28 cellular contexts compared by ENCODE assay signal in the genomic region with DNA sequence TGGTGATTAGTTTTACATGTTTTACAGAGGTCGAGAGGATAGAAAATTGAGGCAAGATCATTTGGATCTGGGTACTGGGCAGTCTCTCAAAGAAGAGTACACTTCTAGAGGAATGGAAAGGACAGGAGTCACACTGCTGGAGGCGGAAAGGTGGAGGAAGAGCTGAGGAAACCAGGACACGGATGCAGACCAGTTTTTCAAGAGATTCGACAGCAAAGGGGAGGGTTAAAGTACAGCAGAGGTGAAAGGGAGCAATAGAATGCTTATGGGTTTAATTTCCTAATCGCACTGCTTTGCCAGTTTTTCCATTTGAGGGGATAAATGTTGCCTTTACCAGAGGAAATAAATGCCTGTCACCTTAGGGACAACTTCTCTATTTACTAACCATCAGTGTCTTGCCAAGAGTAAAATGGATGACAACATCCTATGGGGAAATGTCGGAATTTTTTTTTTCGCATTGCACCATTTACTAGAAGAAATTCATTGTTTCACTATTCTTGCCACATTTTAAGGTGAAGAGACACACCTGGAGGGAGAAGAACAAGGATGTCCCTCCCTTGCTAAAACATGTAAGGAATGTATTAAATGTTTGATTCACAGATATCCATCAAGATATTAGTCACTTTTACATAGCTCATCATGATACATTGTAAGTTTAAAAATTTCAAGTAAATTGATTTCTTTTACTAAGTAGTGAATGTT.
DNase-seq lines count a peak whose midpoint lies in the region; ATAC-seq and TF ChIP-seq lines count a peak whose summit lies in the region.
"Had no signal": no experiment of that assay in that cellular context is flagged by ENCODE, and none has a peak within 500 bp of the region (broad histone marks: within the 10 kb centered on the region; RNA-seq: fewer than 3 reads in every experiment).

No MANE protein-coding gene starts in this region.

- H3K9me3 ChIP-seq in breast epithelium (no peaks in the 10 kb centered on the region), aorta (ENCODE audit: control insufficient read depth, low read length) (no peaks in the 10 kb centered on the region)
- H3K9me3 ChIP-seq: BE2C, MG63, SK-N-SH had no signal

- H3K36me3 ChIP-seq in breast epithelium (no peaks in the 10 kb centered on the region), aorta (ENCODE audit: control insufficient read depth in 1 of 2, insufficient read depth in 2 of 2, low read length in 1 of 2) (no peaks in the 10 kb centered on the region)
- H3K36me3 ChIP-seq: BE2C, MG63 had no signal

- H3K36me3 Mint-ChIP-seq in MCF 10A (ENCODE audit: insufficient read depth, unreplicated experiment) (no peaks in the 10 kb centered on the region), osteocyte (ENCODE audit: unreplicated experiment) (peaks cover 11% of the 10 kb centered on the region)
- H3K36me3 Mint-ChIP-seq: CD14-positive monocyte; CD8-positive, alpha-beta memory T cell had no signal

- CTCF ChIA-PET in MCF 10A (lab: Yijun Ruan, JAX) = interaction anchor here (0.5 to 1.2 kb wide), 3 partner anchors 17 to 569 kb away, joined by 3 to 4 read pairs (median 3); no protein-coding TSS in a partner anchor

- POLR2A ChIA-PET in MCF 10A (lab: Yijun Ruan, JAX) = interaction anchor here (0.5 to 1.0 kb wide), 4 partner anchors 10 to 1458 kb away, joined by 3 to 5 read pairs (median 4); no protein-coding TSS in a partner anchor

- 95% methylated on average over 7 of the region's 7 CpGs for WGBS in aorta, 2 donors

- no peak for TF ChIP-seq POLR2A in breast epithelium (IDR thresholded peaks at IDR 0.05)

- H3K4me3 Mint-ChIP-seq in MCF 10A (ENCODE audit: unreplicated experiment) (no peak overlapping the region), osteocyte (ENCODE audit: unreplicated experiment) (no peak overlapping the region)
- H3K4me3 Mint-ChIP-seq: CD14-positive monocyte; CD8-positive, alpha-beta memory T cell; H9 had no signal

- TF ChIP-seq CTCF in MCF 10A (IDR thresholded peaks at IDR 0.05; ENCODE audit: unreplicated experiment) (no peak), breast epithelium (IDR thresholded peaks at IDR 0.05) (no peak), osteocyte (IDR thresholded peaks at IDR 0.05) (no peak)

- H3K27ac Mint-ChIP-seq in MCF 10A (ENCODE audit: low read depth, unreplicated experiment) = peak overlapping the region; percentile 65
- peak overlapping the region; percentile 0 for H3K27ac Mint-ChIP-seq in osteocyte (ENCODE audit: unreplicated experiment)
- H3K27ac Mint-ChIP-seq: CD14-positive monocyte; CD8-positive, alpha-beta memory T cell; H9 had no signal

- ATAC-seq in GM19455 (IDR thresholded peaks at IDR 0.05; ENCODE audit: unreplicated experiment) (no peak), aorta (ENCODE audit: low FRiP score) (no peak)
- ATAC-seq: Panc1 had no signal

- H3K27me3 ChIP-seq in breast epithelium (no peaks in the 10 kb centered on the region), aorta (ENCODE audit: control insufficient read depth in 1 of 2, insufficient read depth in 2 of 2, low read length in 1 of 2) (no peaks in the 10 kb centered on the region)
- H3K27me3 ChIP-seq: BE2C, MG63 had no signal

- H3K9me3 Mint-ChIP-seq in MCF 10A (ENCODE audit: unreplicated experiment) (peaks cover 7% of the 10 kb centered on the region), osteocyte (ENCODE audit: unreplicated experiment) (peaks cover 8% of the 10 kb centered on the region)
- H3K9me3 Mint-ChIP-seq: H9 had no signal

- intact Hi-C loops in MCF 10A (cut with micrococcal nuclease) (no loop called here), breast epithelium (cut with DNase I; ENCODE audit: low total_unique reads) (no loop called here), aorta (cut with DNase I) (no loop called here)

- H3K4me1 ChIP-seq in breast epithelium (no peaks in the 10 kb centered on the region), aorta (ENCODE audit: control insufficient read depth in 1 of 2, insufficient read depth in 2 of 2, low read length in 2 of 2) (no peaks in the 10 kb centered on the region)
- H3K4me1 ChIP-seq: BE2C had no signal

- no peak overlapping the region for H3K27ac ChIP-seq in breast epithelium
- H3K27ac ChIP-seq in epithelial cell of prostate = peak overlapping the region; percentile 84
- no peak overlapping the region for H3K27ac ChIP-seq in aorta (ENCODE audit: low read depth in 1 of 2, low read length in 2 of 2)
- H3K27ac ChIP-seq: 22Rv1 had no signal

- H3K27me3 Mint-ChIP-seq in MCF 10A (ENCODE audit: insufficient read depth, unreplicated experiment) (no peaks in the 10 kb centered on the region), osteocyte (ENCODE audit: unreplicated experiment) (no peaks in the 10 kb centered on the region)
- H3K27me3 Mint-ChIP-seq: CD8-positive, alpha-beta memory T cell had no signal

- DNase-seq in MCF 10A (ENCODE audit: unreplicated experiment) (peak; percentile 60), breast epithelium (ENCODE audit: low spot score in 2 of 2) (no peak), epithelial cell of prostate (ENCODE audit: low read depth, low spot score) (peak; percentile 33), osteocyte (ENCODE audit: extremely low spot score, unreplicated experiment) (no peak), mucosa of gallbladder (ENCODE audit: low spot score) (no peak), aorta (no peak), NCI-H187 (lab: John Stamatoyannopoulos, UW) (no peak)
- DNase-seq: BE2C; CD8-positive, alpha-beta memory T cell; DMS 273 treated with DMSO at 0.1 percent for 48 hours; DMS79; EL; GDM1; H9; KBM-7; MG63; NCI-H1105 treated with DMSO at 0.1 percent for 48 hours; NCI-H146; NCI-H2029; NCI-H446; NCI-H526; NCI-H82; NK-92 treated with Interleukin-12 subunit alpha and Interleukin-12 subunit beta, amount 100 ng/mL, for 24 hours; SK-N-SH had no signal

- no peak overlapping the region for H3K4me3 ChIP-seq in breast epithelium
- no peak overlapping the region for H3K4me3 ChIP-seq in aorta (ENCODE audit: low read length in 2 of 2)
- H3K4me3 ChIP-seq: MG63 had no signal

- peaks cover 18% of the 10 kb centered on the region for H3K4me1 Mint-ChIP-seq in MCF 10A (ENCODE audit: insufficient read depth, unreplicated experiment)
- H3K4me1 Mint-ChIP-seq in osteocyte (ENCODE audit: unreplicated experiment) = peaks cover 68% of the 10 kb centered on the region
- H3K4me1 Mint-ChIP-seq: CD14-positive monocyte; CD8-positive, alpha-beta memory T cell; H9 had no signal

- no TSS peak for BruUV-seq in MCF 10A (replicated peaks; lab: Mats Ljungman, UMichigan)

Comparison
In these comparisons a context has a peak if more than half of its experiments do, and no peak if none do; other contexts are left out.
1. DNase-seq: peak in MCF 10A (single experiment) and epithelial cell of prostate (single experiment); none in breast epithelium (0 of 2), osteocyte (single experiment), mucosa of gallbladder (single experiment), aorta (0 of 2) and NCI-H187 (0 of 2).